In the genomic region with DNA sequence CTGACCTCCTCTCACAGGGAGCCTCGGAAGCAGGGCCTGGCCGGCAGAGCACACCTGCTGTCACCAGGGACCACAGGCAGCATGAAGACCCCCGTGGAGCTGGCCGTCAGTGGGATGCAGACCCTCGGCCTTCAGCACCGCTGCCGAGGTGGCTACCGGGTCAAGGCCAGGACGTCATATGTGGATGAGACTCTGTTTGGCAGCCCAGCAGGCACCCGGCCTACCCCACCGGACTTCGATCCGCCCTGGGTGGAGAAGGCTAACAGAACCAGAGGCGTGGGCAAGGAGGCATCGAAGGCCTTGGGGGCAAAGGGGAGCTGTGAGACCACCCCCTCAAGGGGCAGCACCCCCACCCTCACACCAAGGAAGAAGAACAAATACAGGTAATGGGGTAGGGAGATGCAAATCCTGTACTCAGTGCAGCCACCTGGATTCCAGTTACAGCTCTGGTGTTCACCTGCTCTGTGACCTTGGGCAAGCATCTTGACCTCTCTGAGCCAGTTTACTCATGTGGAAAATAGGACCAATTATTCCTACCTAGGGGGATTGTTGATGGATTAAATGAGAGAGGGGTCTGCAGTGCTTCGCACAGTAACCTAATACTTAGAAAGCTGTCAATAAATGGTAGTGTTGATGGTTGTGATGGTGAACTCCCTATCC, we compare ENCODE assay signal across 2 cellular contexts.
TF ChIP-seq lines count a peak whose summit lies in the region.

No MANE protein-coding gene starts in this region.

TF ChIP-seq in SK-N-SH, 30 proteins besides CTCF, POLR2A, EP300 and RAD21:
- TF ChIP-seq IRF3 (IDR thresholded peaks at IDR 0.05; ENCODE audit: low read depth, low read length) (no peak), USF1 (IDR thresholded peaks at IDR 0.05; ENCODE audit: borderline replicate concordance, low read depth) (no peak), SMC3 (IDR thresholded peaks at IDR 0.05; ENCODE audit: low read depth, low read length) (no peak), NFIC (IDR thresholded peaks at IDR 0.05; ENCODE audit: borderline replicate concordance) (no peak), RFX5 (IDR thresholded peaks at IDR 0.05; ENCODE audit: low read length) (no peak), SIN3A (IDR thresholded peaks at IDR 0.05; ENCODE audit: borderline replicate concordance, low read depth, low read length) (no peak), MXI1 (IDR thresholded peaks at IDR 0.05; ENCODE audit: low read depth, low read length) (no peak), FOXM1 (IDR thresholded peaks at IDR 0.05; ENCODE audit: low read depth) (no peak), EZH2phosphoT487 (IDR thresholded peaks at IDR 0.05; ENCODE audit: borderline replicate concordance, low read depth) (no peak), TCF12 (IDR thresholded peaks at IDR 0.05) (no peak), GABPA (IDR thresholded peaks at IDR 0.05; ENCODE audit: low read depth) (no peak), MEF2A (IDR thresholded peaks at IDR 0.05; ENCODE audit: borderline replicate concordance, low read depth) (no peak), ZBTB33 (IDR thresholded peaks at IDR 0.05; ENCODE audit: borderline replicate concordance, low read depth) (no peak), RXRA (IDR thresholded peaks at IDR 0.05; ENCODE audit: borderline replicate concordance, low read depth) (no peak), TEAD4 (IDR thresholded peaks at IDR 0.05; ENCODE audit: borderline replicate concordance, insufficient read depth) (no peak)
- TF ChIP-seq, protein P1, sequence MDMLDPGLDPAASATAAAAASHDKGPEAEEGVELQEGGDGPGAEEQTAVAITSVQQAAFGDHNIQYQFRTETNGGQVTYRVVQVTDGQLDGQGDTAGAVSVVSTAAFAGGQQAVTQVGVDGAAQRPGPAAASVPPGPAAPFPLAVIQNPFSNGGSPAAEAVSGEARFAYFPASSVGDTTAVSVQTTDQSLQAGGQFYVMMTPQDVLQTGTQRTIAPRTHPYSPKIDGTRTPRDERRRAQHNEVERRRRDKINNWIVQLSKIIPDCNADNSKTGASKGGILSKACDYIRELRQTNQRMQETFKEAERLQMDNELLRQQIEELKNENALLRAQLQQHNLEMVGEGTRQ (IDR thresholded peaks at IDR 0.05; ENCODE audit: borderline replicate concordance, low read depth, low read length): no peak
- TF ChIP-seq, protein P2, sequence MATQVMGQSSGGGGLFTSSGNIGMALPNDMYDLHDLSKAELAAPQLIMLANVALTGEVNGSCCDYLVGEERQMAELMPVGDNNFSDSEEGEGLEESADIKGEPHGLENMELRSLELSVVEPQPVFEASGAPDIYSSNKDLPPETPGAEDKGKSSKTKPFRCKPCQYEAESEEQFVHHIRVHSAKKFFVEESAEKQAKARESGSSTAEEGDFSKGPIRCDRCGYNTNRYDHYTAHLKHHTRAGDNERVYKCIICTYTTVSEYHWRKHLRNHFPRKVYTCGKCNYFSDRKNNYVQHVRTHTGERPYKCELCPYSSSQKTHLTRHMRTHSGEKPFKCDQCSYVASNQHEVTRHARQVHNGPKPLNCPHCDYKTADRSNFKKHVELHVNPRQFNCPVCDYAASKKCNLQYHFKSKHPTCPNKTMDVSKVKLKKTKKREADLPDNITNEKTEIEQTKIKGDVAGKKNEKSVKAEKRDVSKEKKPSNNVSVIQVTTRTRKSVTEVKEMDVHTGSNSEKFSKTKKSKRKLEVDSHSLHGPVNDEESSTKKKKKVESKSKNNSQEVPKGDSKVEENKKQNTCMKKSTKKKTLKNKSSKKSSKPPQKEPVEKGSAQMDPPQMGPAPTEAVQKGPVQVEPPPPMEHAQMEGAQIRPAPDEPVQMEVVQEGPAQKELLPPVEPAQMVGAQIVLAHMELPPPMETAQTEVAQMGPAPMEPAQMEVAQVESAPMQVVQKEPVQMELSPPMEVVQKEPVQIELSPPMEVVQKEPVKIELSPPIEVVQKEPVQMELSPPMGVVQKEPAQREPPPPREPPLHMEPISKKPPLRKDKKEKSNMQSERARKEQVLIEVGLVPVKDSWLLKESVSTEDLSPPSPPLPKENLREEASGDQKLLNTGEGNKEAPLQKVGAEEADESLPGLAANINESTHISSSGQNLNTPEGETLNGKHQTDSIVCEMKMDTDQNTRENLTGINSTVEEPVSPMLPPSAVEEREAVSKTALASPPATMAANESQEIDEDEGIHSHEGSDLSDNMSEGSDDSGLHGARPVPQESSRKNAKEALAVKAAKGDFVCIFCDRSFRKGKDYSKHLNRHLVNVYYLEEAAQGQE (IDR thresholded peaks at IDR 0.05; ENCODE audit: low read depth, low read length): no peak

TF ChIP-seq in SK-N-SH treated with all-trans-retinoic acid at 6 μM for 48 hours, 23 proteins besides CTCF, POLR2A, EP300 and RAD21 (continued from another document):
- TF ChIP-seq ZNF565 (CRISPR knock-in tag; conservative IDR thresholded peaks at IDR 0.05; ENCODE audit: low read depth) (no peak), RARB (CRISPR knock-in tag; IDR thresholded peaks at IDR 0.05) (no peak), SNAI2 (CRISPR knock-in tag; IDR thresholded peaks at IDR 0.05) (no peak), ZC3H10 (CRISPR knock-in tag; IDR thresholded peaks at IDR 0.05) (no peak), ZFP30 (CRISPR knock-in tag; IDR thresholded peaks at IDR 0.05) (no peak), ZNF8 (CRISPR knock-in tag; IDR thresholded peaks at IDR 0.05) (no peak), POU6F1 (CRISPR knock-in tag; IDR thresholded peaks at IDR 0.05; ENCODE audit: borderline replicate concordance, low read depth) (no peak), CSRNP3 (CRISPR knock-in tag; IDR thresholded peaks at IDR 0.05) (no peak), BACH2 (CRISPR knock-in tag; IDR thresholded peaks at IDR 0.05; ENCODE audit: borderline replicate concordance) (no peak), TOX (CRISPR knock-in tag; IDR thresholded peaks at IDR 0.05; ENCODE audit: borderline replicate concordance) (no peak), ARNTL (CRISPR knock-in tag; IDR thresholded peaks at IDR 0.05; ENCODE audit: borderline replicate concordance, low read depth) (no peak), CSDC2 (CRISPR knock-in tag; IDR thresholded peaks at IDR 0.05) (no peak), ZNF70 (CRISPR knock-in tag; IDR thresholded peaks at IDR 0.05) (no peak)
- TF ChIP-seq, protein P3, sequence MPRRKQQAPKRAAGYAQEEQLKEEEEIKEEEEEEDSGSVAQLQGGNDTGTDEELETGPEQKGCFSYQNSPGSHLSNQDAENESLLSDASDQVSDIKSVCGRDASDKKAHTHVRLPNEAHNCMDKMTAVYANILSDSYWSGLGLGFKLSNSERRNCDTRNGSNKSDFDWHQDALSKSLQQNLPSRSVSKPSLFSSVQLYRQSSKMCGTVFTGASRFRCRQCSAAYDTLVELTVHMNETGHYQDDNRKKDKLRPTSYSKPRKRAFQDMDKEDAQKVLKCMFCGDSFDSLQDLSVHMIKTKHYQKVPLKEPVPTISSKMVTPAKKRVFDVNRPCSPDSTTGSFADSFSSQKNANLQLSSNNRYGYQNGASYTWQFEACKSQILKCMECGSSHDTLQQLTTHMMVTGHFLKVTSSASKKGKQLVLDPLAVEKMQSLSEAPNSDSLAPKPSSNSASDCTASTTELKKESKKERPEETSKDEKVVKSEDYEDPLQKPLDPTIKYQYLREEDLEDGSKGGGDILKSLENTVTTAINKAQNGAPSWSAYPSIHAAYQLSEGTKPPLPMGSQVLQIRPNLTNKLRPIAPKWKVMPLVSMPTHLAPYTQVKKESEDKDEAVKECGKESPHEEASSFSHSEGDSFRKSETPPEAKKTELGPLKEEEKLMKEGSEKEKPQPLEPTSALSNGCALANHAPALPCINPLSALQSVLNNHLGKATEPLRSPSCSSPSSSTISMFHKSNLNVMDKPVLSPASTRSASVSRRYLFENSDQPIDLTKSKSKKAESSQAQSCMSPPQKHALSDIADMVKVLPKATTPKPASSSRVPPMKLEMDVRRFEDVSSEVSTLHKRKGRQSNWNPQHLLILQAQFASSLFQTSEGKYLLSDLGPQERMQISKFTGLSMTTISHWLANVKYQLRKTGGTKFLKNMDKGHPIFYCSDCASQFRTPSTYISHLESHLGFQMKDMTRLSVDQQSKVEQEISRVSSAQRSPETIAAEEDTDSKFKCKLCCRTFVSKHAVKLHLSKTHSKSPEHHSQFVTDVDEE (CRISPR knock-in tag; IDR thresholded peaks at IDR 0.05): no peak
